ENCODE assay signal across 9 cellular contexts in the genomic region with DNA sequence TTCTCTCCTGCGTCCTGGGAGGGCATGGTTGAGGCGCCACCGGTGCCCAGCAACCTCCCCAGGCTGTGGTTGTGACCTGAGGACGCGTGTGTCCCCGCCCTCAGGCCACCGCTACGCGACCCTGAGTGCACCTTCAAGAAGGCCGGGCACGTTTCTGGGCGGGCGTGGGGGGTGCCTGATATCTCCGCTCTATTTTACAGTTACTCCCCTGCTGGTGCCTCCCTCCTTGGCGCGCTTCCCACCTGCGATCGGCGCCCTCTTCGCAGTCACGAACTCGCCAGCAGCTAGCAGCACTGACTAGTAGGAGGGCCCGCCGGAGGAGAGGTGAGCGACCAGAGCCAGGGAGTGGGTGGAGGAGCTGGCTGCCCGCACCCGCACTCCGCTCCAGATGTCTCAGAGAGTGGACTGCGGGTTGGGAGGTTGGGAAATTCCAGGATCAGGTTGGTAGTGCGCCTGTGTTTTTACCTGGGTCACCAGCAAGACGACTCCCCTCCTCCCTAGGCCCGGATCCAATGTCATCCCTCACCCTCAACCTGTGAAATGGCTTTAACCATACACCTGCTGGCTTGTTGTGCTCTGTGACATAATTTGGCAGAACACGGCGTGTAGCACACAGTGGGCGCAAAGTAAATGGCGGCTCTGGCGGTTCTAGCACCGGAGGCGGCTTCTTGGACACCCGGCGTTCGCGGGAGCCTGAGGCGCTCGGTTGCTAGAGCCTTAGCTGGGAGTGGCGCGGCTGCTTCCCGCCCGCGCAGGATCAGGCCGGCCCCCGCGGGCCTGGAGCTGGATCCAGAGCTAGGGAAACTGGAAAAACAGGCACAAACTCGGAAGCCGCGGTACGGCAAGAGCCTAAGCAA. TPM values are rescaled to one million over a fixed set of nuclear protein-coding genes. Genes with fewer than 3 reads are reported as not detected.
DNase-seq lines count a peak whose midpoint lies in the region; ATAC-seq and TF ChIP-seq lines count a peak whose summit lies in the region.
"Had no signal": no experiment of that assay in that cellular context is flagged by ENCODE, and none has a peak within 500 bp of the region (broad histone marks: within the 10 kb centered on the region; RNA-seq: fewer than 3 reads in every experiment).

No MANE protein-coding gene starts in this region.

- TF ChIP-seq POLR2A in prostate gland (IDR thresholded peaks at IDR 0.05): no peak

- H3K9me3 ChIP-seq in left ventricle myocardium inferior (replicated peaks) (no peaks in the 10 kb centered on the region), prostate gland (no peaks in the 10 kb centered on the region), BE2C (no peaks in the 10 kb centered on the region)

- intact Hi-C loops in Calu3 (cut with micrococcal nuclease; ENCODE audit: unreplicated experiment) (no loop called here), left ventricle myocardium inferior (cut with micrococcal nuclease) (no loop called here), prostate gland (cut with DNase I) (no loop called here)

- H3K4me1 ChIP-seq in left ventricle myocardium inferior (peaks cover 21% of the 10 kb centered on the region), prostate gland (replicated peaks) (peaks cover 3% of the 10 kb centered on the region), BE2C (peaks cover 32% of the 10 kb centered on the region)

- peaks cover 17% of the 10 kb centered on the region for H3K4me1 Mint-ChIP-seq in Calu3 (ENCODE audit: low read depth, unreplicated experiment)
- H3K4me1 Mint-ChIP-seq in activated T-cell treated with anti-CD3 and anti-CD28 coated beads, Interleukin-2, amount 50 U/mL, for 72 hours (ENCODE audit: low read depth): peaks cover 8% of the 10 kb centered on the region

- peaks cover 100% of the 10 kb centered on the region for H3K27me3 ChIP-seq in left ventricle myocardium inferior (ENCODE audit: low read depth)
- no peaks in the 10 kb centered on the region for H3K27me3 ChIP-seq in prostate gland (replicated peaks; ENCODE audit: insufficient read depth)
- no peaks in the 10 kb centered on the region for H3K27me3 ChIP-seq in BE2C

- H3K36me3 Mint-ChIP-seq in Calu3 (ENCODE audit: insufficient read depth, unreplicated experiment): no peaks in the 10 kb centered on the region
- no peaks in the 10 kb centered on the region for H3K36me3 Mint-ChIP-seq in activated T-cell treated with anti-CD3 and anti-CD28 coated beads, Interleukin-2, amount 50 U/mL, for 72 hours (ENCODE audit: insufficient read depth in 2 of 2)

- H3K36me3 ChIP-seq in left ventricle myocardium inferior: no peaks in the 10 kb centered on the region
- H3K36me3 ChIP-seq in prostate gland: no peaks in the 10 kb centered on the region
- H3K36me3 ChIP-seq in BE2C: peaks cover 44% of the 10 kb centered on the region

- H3K4me3 ChIP-seq in left ventricle myocardium inferior: peak overlapping the region; percentile 66
- H3K4me3 ChIP-seq in prostate gland: peak overlapping the region; percentile 2 to 5
- H3K4me3 ChIP-seq in BE2C (ENCODE audit: low read depth, low read length): no peak overlapping the region

- H3K9me3 Mint-ChIP-seq in Calu3 (ENCODE audit: low read depth, unreplicated experiment): no peaks in the 10 kb centered on the region
- H3K9me3 Mint-ChIP-seq in activated T-cell treated with anti-CD3 and anti-CD28 coated beads, Interleukin-2, amount 50 U/mL, for 72 hours: no peaks in the 10 kb centered on the region

- H3K27ac ChIP-seq in left ventricle myocardium inferior (replicated peaks) (no peak overlapping the region), prostate gland (peak overlapping the region; percentile 54 to 56)

- CTCF ChIA-PET in Calu3 (lab: Charles Lee): no interaction called here

- peak; percentile 35 for DNase-seq in Calu3
- DNase-seq in activated T-cell treated with anti-CD3 and anti-CD28 coated beads, Interleukin-2, amount 50 U/mL, for 72 hours: no peak
- no peak for DNase-seq in left ventricle myocardium inferior
- peak; percentile 69 for DNase-seq in prostate gland (ENCODE audit: low spot score)
- no peak for DNase-seq in NCI-H1417 (lab: John Stamatoyannopoulos, UW)
- DNase-seq in BE2C: no peak
- DNase-seq in NCI-H82 treated with DMSO at 0.1 percent for 48 hours (lab: John Stamatoyannopoulos, UW; ENCODE audit: unreplicated experiment): no peak
- DNase-seq in dermis blood vessel endothelial cell: no peak
- DNase-seq: DND-41 had no signal

- H3K4me3 Mint-ChIP-seq in Calu3 (ENCODE audit: low read depth, unreplicated experiment): no peak overlapping the region
- peak overlapping the region; percentile 74 to 81 for H3K4me3 Mint-ChIP-seq in activated T-cell treated with anti-CD3 and anti-CD28 coated beads, Interleukin-2, amount 50 U/mL, for 72 hours

- no peak overlapping the region for H3K27ac Mint-ChIP-seq in Calu3 (ENCODE audit: unreplicated experiment)
- H3K27ac Mint-ChIP-seq in activated T-cell treated with anti-CD3 and anti-CD28 coated beads, Interleukin-2, amount 50 U/mL, for 72 hours: peak overlapping the region; percentile 86

- peaks cover 99% of the 10 kb centered on the region for H3K27me3 Mint-ChIP-seq in Calu3 (ENCODE audit: unreplicated experiment)
- H3K27me3 Mint-ChIP-seq in activated T-cell treated with anti-CD3 and anti-CD28 coated beads, Interleukin-2, amount 50 U/mL, for 72 hours (ENCODE audit: low read depth): peaks cover 70% of the 10 kb centered on the region

- TF ChIP-seq CTCF in Calu3 (IDR thresholded peaks at IDR 0.05; ENCODE audit: unreplicated experiment): no peak
- no peak for TF ChIP-seq CTCF in left ventricle myocardium inferior (IDR thresholded peaks at IDR 0.05; ENCODE audit: borderline replicate concordance)
- no peak for TF ChIP-seq CTCF in prostate gland (IDR thresholded peaks at IDR 0.05)
- no peak for TF ChIP-seq CTCF in BE2C (IDR thresholded peaks at IDR 0.05; ENCODE audit: low read depth, low read length)

- 9% methylated on average over 51 of the region's 57 CpGs for WGBS in prostate gland

- peak; percentile 34 to 50 for ATAC-seq in activated T-cell treated with anti-CD3 and anti-CD28 coated beads, Interleukin-2, amount 50 U/mL, for 72 hours (replicated peaks in 1 of 2)

- BruUV-seq in Calu3 (replicated peaks; lab: Mats Ljungman, UMichigan): no TSS peak

RNA-seq across cellular contexts. Expression of gene POLG, which starts 43.4 kb away (rescaled TPM):
- total RNA-seq in Calu3 (2022): 83.6 and 92.3 TPM in 2 replicates
- 10 to 100 TPM; 71.5 to 74.1 TPM for total RNA-seq in activated T-cell treated with anti-CD3 and anti-CD28 coated beads, Interleukin-2, amount 50 U/mL, for 72 hours
- 31.1 TPM for total RNA-seq in left ventricle myocardium inferior
- total RNA-seq in prostate gland: 10 to 100 TPM; 54.3 to 92.0 TPM
- polyA plus RNA-seq in BE2C (2012; ENCODE audit: insufficient read depth, insufficient read length, low read depth): 101 TPM
- 112 and 114 TPM in 2 replicates for total RNA-seq in dermis blood vessel endothelial cell

Comparison
In these comparisons a context has a peak if more than half of its experiments do, and no peak if none do; other contexts are left out.
1. DNase-seq: peak in Calu3 (single experiment) and prostate gland (single experiment); none in activated T-cell treated with anti-CD3 and anti-CD28 coated beads, Interleukin-2, amount 50 U/mL, for 72 hours (0 of 2), left ventricle myocardium inferior (single experiment), NCI-H1417 (0 of 3), BE2C (single experiment), NCI-H82 treated with DMSO at 0.1 percent for 48 hours (single experiment) and dermis blood vessel endothelial cell (single experiment).